Comparison of ENCODE assay signal across 17 cellular contexts in genomic region chr4:3522326-3522640, GRCh38. TPM values are rescaled to one million over a fixed set of nuclear protein-coding genes. Genes with fewer than 3 reads are reported as not detected.
DNase-seq lines count a peak whose midpoint lies in the region; ATAC-seq and TF ChIP-seq lines count a peak whose summit lies in the region.
"Had no signal": no experiment of that assay in that cellular context is flagged by ENCODE, and none has a peak within 500 bp of the region (broad histone marks: within the 10 kb centered on the region; RNA-seq: fewer than 3 reads in every experiment).

No MANE protein-coding gene starts in this region.

- TF ChIP-seq CTCF in lower lobe of right lung (IDR thresholded peaks at IDR 0.05) (no peak), upper lobe of right lung (IDR thresholded peaks at IDR 0.05) (no peak), PC-3 (conservative IDR thresholded peaks at IDR 0.05; ENCODE audit: low read depth, low read length) (no peak)

- H3K4me1 ChIP-seq in lower lobe of right lung: no peaks in the 10 kb centered on the region
- no peaks in the 10 kb centered on the region for H3K4me1 ChIP-seq in upper lobe of right lung
- no peaks in the 10 kb centered on the region for H3K4me1 ChIP-seq in PC-3 (ENCODE audit: insufficient read depth, low read length)

- no peak overlapping the region for H3K4me3 Mint-ChIP-seq in stimulated activated naive CD8-positive, alpha-beta T cell treated with anti-CD3 and anti-CD28 coated beads, Interleukin-15, amount 100 ng/mL, for 72 hours
- H3K4me3 Mint-ChIP-seq in activated T-helper 17 cell treated with anti-CD3 and anti-CD28 coated beads, Interleukin-2, amount 50 U/mL, for 72 hours: no peak overlapping the region
- H3K4me3 Mint-ChIP-seq: CD8-positive, alpha-beta T cell; H9 had no signal

- POLR2A ChIA-PET in PC-3 (lab: Charles Lee; ENCODE audit: unreplicated experiment): no interaction called here

- no TSS peak for BruUV-seq in PC-3 (replicated peaks; lab: Mats Ljungman, UMichigan)

- H3K79me2 ChIP-seq in PC-3 (ENCODE audit: low read length): no peaks in the 10 kb centered on the region

- no peaks in the 10 kb centered on the region for H4K20me1 ChIP-seq in PC-3 (ENCODE audit: low read length)

- peaks cover 92% of the 10 kb centered on the region for H3K36me3 ChIP-seq in lower lobe of right lung
- peaks cover 78% of the 10 kb centered on the region for H3K36me3 ChIP-seq in upper lobe of right lung
- no peaks in the 10 kb centered on the region; the same call in 1 of the 2 replicates for H3K36me3 ChIP-seq in PC-3 (ENCODE audit: low read depth, low read length)

- H3K9me3 Mint-ChIP-seq in stimulated activated naive CD8-positive, alpha-beta T cell treated with anti-CD3 and anti-CD28 coated beads, Interleukin-15, amount 100 ng/mL, for 72 hours: no peaks in the 10 kb centered on the region
- H3K9me3 Mint-ChIP-seq in activated T-helper 17 cell treated with anti-CD3 and anti-CD28 coated beads, Interleukin-2, amount 50 U/mL, for 72 hours: no peaks in the 10 kb centered on the region
- H3K9me3 Mint-ChIP-seq: CD8-positive, alpha-beta T cell; H9 had no signal

- no peaks in the 10 kb centered on the region for H3K27me3 ChIP-seq in lower lobe of right lung (ENCODE audit: low read depth)
- H3K27me3 ChIP-seq in upper lobe of right lung: no peaks in the 10 kb centered on the region
- H3K27me3 ChIP-seq in PC-3 (ENCODE audit: low read length): no peaks in the 10 kb centered on the region
- H3K27me3 ChIP-seq: BLaER1 had no signal

- CTCF ChIA-PET in PC-3 (lab: Charles Lee): no interaction called here

- no peak overlapping the region for H3K4me3 ChIP-seq in lower lobe of right lung
- H3K4me3 ChIP-seq in upper lobe of right lung: no peak overlapping the region
- no peak overlapping the region for H3K4me3 ChIP-seq in PC-3 (ENCODE audit: low read length)
- H3K4me3 ChIP-seq: BLaER1 had no signal

- intact Hi-C loops in lower lobe of right lung (cut with DNase I) (no loop called here), upper lobe of right lung (cut with DNase I) (no loop called here), PC-3 (cut with micrococcal nuclease) (no loop called here)

- no peak overlapping the region for H3K27ac Mint-ChIP-seq in stimulated activated naive CD8-positive, alpha-beta T cell treated with anti-CD3 and anti-CD28 coated beads, Interleukin-15, amount 100 ng/mL, for 72 hours
- H3K27ac Mint-ChIP-seq in activated T-helper 17 cell treated with anti-CD3 and anti-CD28 coated beads, Interleukin-2, amount 50 U/mL, for 72 hours: no peak overlapping the region
- H3K27ac Mint-ChIP-seq: CD8-positive, alpha-beta T cell; H9 had no signal

- no peak overlapping the region for H2AFZ ChIP-seq in PC-3 (ENCODE audit: low read length)

- no peaks in the 10 kb centered on the region for H3F3A ChIP-seq in PC-3 (ENCODE audit: low read length, unreplicated experiment)

- no peak overlapping the region for H3K4me2 ChIP-seq in PC-3 (ENCODE audit: low read length)

- no peaks in the 10 kb centered on the region for H3K9me2 ChIP-seq in PC-3 (replicated peaks; ENCODE audit: low read length)

- peaks cover 10% of the 10 kb centered on the region for H3K4me1 Mint-ChIP-seq in stimulated activated naive CD8-positive, alpha-beta T cell treated with anti-CD3 and anti-CD28 coated beads, Interleukin-15, amount 100 ng/mL, for 72 hours
- H3K4me1 Mint-ChIP-seq in activated T-helper 17 cell treated with anti-CD3 and anti-CD28 coated beads, Interleukin-2, amount 50 U/mL, for 72 hours: no peaks in the 10 kb centered on the region

- no peak overlapping the region for H3K9ac ChIP-seq in PC-3 (ENCODE audit: low read length)
- H3K9ac ChIP-seq: BLaER1 had no signal

- H3K9me3 ChIP-seq in lower lobe of right lung (no peaks in the 10 kb centered on the region), upper lobe of right lung (no peaks in the 10 kb centered on the region), PC-3 (ENCODE audit: low read length) (no peaks in the 10 kb centered on the region)
- H3K9me3 ChIP-seq: BLaER1 had no signal

- no peaks in the 10 kb centered on the region for H3K27me3 Mint-ChIP-seq in stimulated activated naive CD8-positive, alpha-beta T cell treated with anti-CD3 and anti-CD28 coated beads, Interleukin-15, amount 100 ng/mL, for 72 hours
- no peaks in the 10 kb centered on the region for H3K27me3 Mint-ChIP-seq in activated T-helper 17 cell treated with anti-CD3 and anti-CD28 coated beads, Interleukin-2, amount 50 U/mL, for 72 hours

- no peak overlapping the region for H3K27ac ChIP-seq in lower lobe of right lung
- H3K27ac ChIP-seq in upper lobe of right lung: no peak overlapping the region
- H3K27ac ChIP-seq in PC-3 (ENCODE audit: low read length): no peak overlapping the region
- H3K27ac ChIP-seq: BLaER1 had no signal

- no peak for DNase-seq in stimulated activated naive CD8-positive, alpha-beta T cell treated with anti-CD3 and anti-CD28 coated beads, Interleukin-15, amount 100 ng/mL, for 72 hours
- DNase-seq in stimulated activated naive CD8-positive, alpha-beta T cell treated with anti-CD3 and anti-CD28 coated beads, Interleukin-15, Interleukin-2, amounts not matched to agents 100 U/mL and 50 U/mL, for 24 hours: no peak
- peak; percentile 28 for DNase-seq in lower lobe of right lung
- DNase-seq in upper lobe of right lung: peak; percentile 50
- DNase-seq in PC-3: no peak
- DNase-seq: 8988T; Calu3; CD8-positive, alpha-beta T cell; DMS79 treated with DMSO at 0.1 percent for 48 hours; GF-D8; GOT3; H9 had no signal

- ATAC-seq in stimulated activated naive CD8-positive, alpha-beta T cell treated with anti-CD3 and anti-CD28 coated beads, Interleukin-15, amount 100 ng/mL, for 72 hours: peak; percentile 44
- no peak for ATAC-seq in stimulated activated naive CD8-positive, alpha-beta T cell treated with anti-CD3 and anti-CD28 coated beads, Interleukin-15, Interleukin-2, amounts not matched to agents 100 U/mL and 50 U/mL, for 24 hours
- no peak for ATAC-seq in lower lobe of right lung
- no peak for ATAC-seq in upper lobe of right lung
- ATAC-seq in HG03432 (IDR thresholded peaks at IDR 0.05; ENCODE audit: unreplicated experiment): no peak
- ATAC-seq in PC-3: no peak
- ATAC-seq in activated T-helper 17 cell treated with anti-CD3 and anti-CD28 coated beads, Interleukin-2, amount 50 U/mL, for 72 hours (replicated peaks): no peak
- ATAC-seq: CD8-positive, alpha-beta T cell; HepG2 had no signal

- H3K36me3 Mint-ChIP-seq in activated T-helper 17 cell treated with anti-CD3 and anti-CD28 coated beads, Interleukin-2, amount 50 U/mL, for 72 hours (ENCODE audit: low read depth): peaks cover 56% of the 10 kb centered on the region

RNA-seq across cellular contexts. Expression of gene LRPAP1, which starts 9.9 kb away (rescaled TPM):
- total RNA-seq in lower lobe of right lung (224 TPM), upper lobe of right lung (195 TPM), PC-3 (2014; rRNA removed) (133 and 148 TPM in 2 replicates)
- 10 to 100 TPM; 46.9 to 67.5 TPM for total RNA-seq in activated T-helper 17 cell treated with anti-CD3 and anti-CD28 coated beads, Interleukin-2, amount 50 U/mL, for 72 hours

RNA-seq across cellular contexts. Expression of gene DOK7, which starts 59.2 kb away (rescaled TPM):
- 4.0 TPM for total RNA-seq in lower lobe of right lung
- 3.6 TPM for total RNA-seq in upper lobe of right lung
- 2.5 and 4.9 TPM in 2 replicates for total RNA-seq in PC-3 (2014; rRNA removed)
- not detected for total RNA-seq in activated T-helper 17 cell treated with anti-CD3 and anti-CD28 coated beads, Interleukin-2, amount 50 U/mL, for 72 hours
- total RNA-seq: A673; CD8-positive, alpha-beta T cell had no signal

Comparison
In these comparisons a context has a peak if more than half of its experiments do, and no peak if none do; other contexts are left out.
1. DNase-seq: peak in lower lobe of right lung (single experiment) and upper lobe of right lung (single experiment); none in stimulated activated naive CD8-positive, alpha-beta T cell treated with anti-CD3 and anti-CD28 coated beads, Interleukin-15, amount 100 ng/mL, for 72 hours (0 of 2), stimulated activated naive CD8-positive, alpha-beta T cell treated with anti-CD3 and anti-CD28 coated beads, Interleukin-15, Interleukin-2, amounts not matched to agents 100 U/mL and 50 U/mL, for 24 hours (single experiment) and PC-3 (single experiment).